1 cellular context compared by ENCODE assay signal in genomic region chr6:26136321-26136720, GRCh38.
TF ChIP-seq lines count a peak whose summit lies in the region.

No MANE protein-coding gene starts in this region.

TF ChIP-seq in K562, 482 proteins besides CTCF, POLR2A, EP300 and RAD21:
- TF ChIP-seq ZNF584 (CRISPR knock-in tag; IDR thresholded peaks at IDR 0.05; ENCODE audit: low read depth) (no peak), TAF15 (IDR thresholded peaks at IDR 0.05; ENCODE audit: low read depth, low read length) (no peak), POLR2AphosphoS5 (IDR thresholded peaks at IDR 0.05; ENCODE audit: control insufficient read depth, insufficient read depth, low read depth, low read length) (0 out of 2 replicates have a peak, but pooled peaks have one; percentile 2), PYGO2 (tag; IDR thresholded peaks at IDR 0.05) (no peak), MTA3 (IDR thresholded peaks at IDR 0.05; ENCODE audit: borderline replicate concordance) (no peak), TRIM25 (IDR thresholded peaks at IDR 0.05; ENCODE audit: borderline replicate concordance) (no peak), ZNF133 (CRISPR knock-in tag; IDR thresholded peaks at IDR 0.05) (no peak), ZNF318 (IDR thresholded peaks at IDR 0.05; ENCODE audit: borderline replicate concordance in 1 of 2, low read depth in 1 of 2) (no peak), FOSL1 (tag; conservative IDR thresholded peaks at IDR 0.05) (no peak), FOXA3 (CRISPR knock-in tag; conservative IDR thresholded peaks at IDR 0.05 in 1 of 2, IDR thresholded peaks at IDR 0.05 in 1 of 2) (0 out of 4 replicates have a peak, but pooled peaks of 1 of the 2 experiments have one; percentile 7)
